In genomic region chrX:103629295-103630170, GRCh38 we compare ENCODE assay signal across 8 cellular contexts. TPM values are rescaled to one million over a fixed set of nuclear protein-coding genes. Genes with fewer than 3 reads are reported as not detected.
DNase-seq lines count a peak whose midpoint lies in the region; ATAC-seq and TF ChIP-seq lines count a peak whose summit lies in the region.

No MANE protein-coding gene starts in this region.

- no peaks in the 10 kb centered on the region for H3K27me3 ChIP-seq in body of pancreas

- H3K4me1 ChIP-seq in body of pancreas: peaks cover 7% of the 10 kb centered on the region

- 0 to 6% methylated on average over 21 to 40 of the region's 50 CpGs for WGBS in body of pancreas, 2 donors

- TF ChIP-seq CTCF in C4-2B (conservative IDR thresholded peaks at IDR 0.05): peak; percentile 52
- TF ChIP-seq CTCF in body of pancreas (IDR thresholded peaks at IDR 0.05): peak in 2 of 7 experiments; percentile 14 to 42

- intact Hi-C loops in body of pancreas (cut with DNase I): no loop called here

- in situ Hi-C loops in KBM-7 (cut with MboI; ENCODE audit: low pct_unique_long_range_greater_than_20kb, low sequenced_read_pairs): no loop called here

- no peaks in the 10 kb centered on the region for H3K36me3 ChIP-seq in body of pancreas (replicated peaks in 1 of 2; ENCODE audit: insufficient read depth in 1 of 2, low read depth in 2 of 2)

- no peaks in the 10 kb centered on the region for H3K9me3 ChIP-seq in body of pancreas

- DNase-seq in KBM-7 (peak; percentile 68), SHP77 treated with DMSO at 0.1 percent for 48 hours (lab: John Stamatoyannopoulos, UW) (peak; percentile 21), body of pancreas (peak; percentile 57 to 70 (median 64)), renal cortical epithelial cell (ENCODE audit: low read depth) (peak; percentile 60)
- DNase-seq in effector CD8-positive, alpha-beta T cell (lab: John Stamatoyannopoulos, UW): no peak

- TF ChIP-seq POLR2A in body of pancreas (IDR thresholded peaks at IDR 0.05): peak; percentile 21 to 71 (median 67)

- ATAC-seq in GM19452 (IDR thresholded peaks at IDR 0.05; ENCODE audit: unreplicated experiment) (peak; percentile 35), body of pancreas (peak; percentile 81)

- H3K4me3 ChIP-seq in body of pancreas (peak overlapping the region; percentile 31 to 45), iPS-11a (ENCODE audit: low read depth, low read length) (peak overlapping the region; percentile 67)

- peak overlapping the region; percentile 81 for H3K27ac ChIP-seq in C4-2B
- peak overlapping the region; percentile 64 to 92 (median 81) for H3K27ac ChIP-seq in body of pancreas

RNA-seq across cellular contexts. Expression of gene TCEAL1, which starts 0.8 kb away (rescaled TPM):
- total RNA-seq in body of pancreas: 10 to 100 TPM; 14.8 to 28.0 TPM
- 19.6 and 28.8 TPM in 2 replicates for total RNA-seq in renal cortical epithelial cell

RNA-seq across cellular contexts. Expression of gene TCEAL3, which starts 21.8 kb away (rescaled TPM):
- total RNA-seq in body of pancreas (10 to 100 TPM; 21.4 to 21.8 TPM), renal cortical epithelial cell (5.4 and 10.4 TPM in 2 replicates)

RNA-seq across cellular contexts. Expression of gene TCEAL4, which starts 44.2 kb away (rescaled TPM):
- total RNA-seq in body of pancreas (10 to 100 TPM; 36.8 to 51.4 TPM), renal cortical epithelial cell (30.2 and 66.4 TPM in 2 replicates)

RNA-seq across cellular contexts. Expression of gene MORF4L2, which starts 57.0 kb away (rescaled TPM):
- total RNA-seq in body of pancreas (100 to 1,000 TPM; 135 to 231 TPM), renal cortical epithelial cell (614 and 1,078 TPM in 2 replicates)
